Comparison of ENCODE assay signal across 2 cellular contexts in genomic region chr1:54874079-54874830, GRCh38.
TF ChIP-seq lines count a peak whose summit lies in the region.

No MANE protein-coding gene starts in this region.

TF ChIP-seq in IMR-90, 13 proteins besides CTCF, POLR2A, EP300 and RAD21:
- TF ChIP-seq RCOR1 (IDR thresholded peaks at IDR 0.05; ENCODE audit: insufficient replicate concordance, low read length) (no peak), FOS (IDR thresholded peaks at IDR 0.05; ENCODE audit: low read depth, low read length) (peak; percentile 41)

TF ChIP-seq in HepG2, 621 proteins besides CTCF, POLR2A, EP300 and RAD21:
- TF ChIP-seq PAF1 (CRISPR knock-in tag; IDR thresholded peaks at IDR 0.05) (peak; percentile 54; the same call in 1 of the 2 replicates), TBX3 (IDR thresholded peaks at IDR 0.05; ENCODE audit: borderline replicate concordance) (peak; percentile 30; the same call in 1 of the 2 replicates), HHEX (CRISPR knock-in tag; IDR thresholded peaks at IDR 0.05) (peak; percentile 53), MYNN (CRISPR knock-in tag; IDR thresholded peaks at IDR 0.05; ENCODE audit: low read depth) (no peak), REST (IDR thresholded peaks at IDR 0.05; ENCODE audit: borderline replicate concordance in 1 of 2, low read depth in 1 of 2, low read length in 2 of 2) (no peak)
